Comparison of ENCODE assay signal across 1 cellular context in the genomic region with DNA sequence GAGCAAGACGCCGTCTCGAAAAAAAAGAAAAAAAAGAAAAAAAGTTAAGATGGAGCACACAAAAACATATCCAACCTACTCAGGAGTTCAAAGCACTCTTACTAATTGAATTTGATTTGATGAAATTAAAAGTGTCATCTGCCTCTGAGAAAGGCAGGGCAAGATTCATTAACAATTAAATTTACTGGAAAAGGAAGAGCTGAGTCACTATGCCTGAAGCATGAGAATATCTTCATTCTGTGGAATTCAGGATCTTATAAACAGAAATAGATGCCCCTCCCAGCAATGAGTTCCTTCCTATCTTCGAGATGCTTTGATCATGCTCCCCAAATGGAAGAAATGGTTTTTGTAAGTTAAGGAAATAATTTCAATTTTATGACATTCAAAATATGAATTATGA.
TF ChIP-seq lines count a peak whose summit lies in the region.

No MANE protein-coding gene starts in this region.

TF ChIP-seq in IMR-90, 13 proteins besides CTCF, POLR2A, EP300 and RAD21 (continued from another document):
- TF ChIP-seq, protein P1, sequence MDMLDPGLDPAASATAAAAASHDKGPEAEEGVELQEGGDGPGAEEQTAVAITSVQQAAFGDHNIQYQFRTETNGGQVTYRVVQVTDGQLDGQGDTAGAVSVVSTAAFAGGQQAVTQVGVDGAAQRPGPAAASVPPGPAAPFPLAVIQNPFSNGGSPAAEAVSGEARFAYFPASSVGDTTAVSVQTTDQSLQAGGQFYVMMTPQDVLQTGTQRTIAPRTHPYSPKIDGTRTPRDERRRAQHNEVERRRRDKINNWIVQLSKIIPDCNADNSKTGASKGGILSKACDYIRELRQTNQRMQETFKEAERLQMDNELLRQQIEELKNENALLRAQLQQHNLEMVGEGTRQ (IDR thresholded peaks at IDR 0.05; ENCODE audit: low read depth, low read length), result no peak
- TF ChIP-seq RCOR1 (IDR thresholded peaks at IDR 0.05; ENCODE audit: insufficient replicate concordance, low read length) (no peak), FOS (IDR thresholded peaks at IDR 0.05; ENCODE audit: low read depth, low read length) (no peak), NFE2L2 (IDR thresholded peaks at IDR 0.05; ENCODE audit: low read depth, low read length) (peak; percentile 48; the same call in 1 of the 2 replicates), BHLHE40 (IDR thresholded peaks at IDR 0.05; ENCODE audit: low read depth, low read length) (no peak), SMC3 (IDR thresholded peaks at IDR 0.05; ENCODE audit: low read depth, low read length) (no peak)
- TF ChIP-seq, protein P2, sequence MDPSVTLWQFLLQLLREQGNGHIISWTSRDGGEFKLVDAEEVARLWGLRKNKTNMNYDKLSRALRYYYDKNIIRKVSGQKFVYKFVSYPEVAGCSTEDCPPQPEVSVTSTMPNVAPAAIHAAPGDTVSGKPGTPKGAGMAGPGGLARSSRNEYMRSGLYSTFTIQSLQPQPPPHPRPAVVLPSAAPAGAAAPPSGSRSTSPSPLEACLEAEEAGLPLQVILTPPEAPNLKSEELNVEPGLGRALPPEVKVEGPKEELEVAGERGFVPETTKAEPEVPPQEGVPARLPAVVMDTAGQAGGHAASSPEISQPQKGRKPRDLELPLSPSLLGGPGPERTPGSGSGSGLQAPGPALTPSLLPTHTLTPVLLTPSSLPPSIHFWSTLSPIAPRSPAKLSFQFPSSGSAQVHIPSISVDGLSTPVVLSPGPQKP (IDR thresholded peaks at IDR 0.05; ENCODE audit: borderline replicate concordance, low read depth, low read length), result no peak
